16 cellular contexts compared by ENCODE assay signal in the genomic region with DNA sequence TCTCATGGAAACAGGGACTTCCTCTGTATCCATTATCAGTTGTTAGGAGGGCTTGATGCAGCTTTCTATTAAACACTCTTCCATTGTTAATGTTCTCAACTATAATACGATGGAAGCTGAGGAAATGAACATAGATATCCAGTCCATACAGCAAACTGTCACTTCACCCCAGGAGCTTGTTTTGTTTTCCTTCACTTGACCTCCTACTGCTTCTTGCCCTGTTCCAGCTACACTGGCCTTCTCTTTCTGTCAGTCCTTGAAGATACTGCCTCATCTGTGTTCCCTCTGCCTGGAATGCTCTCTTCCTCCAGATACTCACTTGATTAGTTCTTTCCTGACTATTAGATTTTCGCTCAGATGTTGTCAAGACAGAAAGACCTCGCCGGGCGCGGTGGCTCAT.
"Had no signal": no experiment of that assay in that cellular context is flagged by ENCODE, and none has a peak within 500 bp of the region (broad histone marks: within the 10 kb centered on the region; RNA-seq: fewer than 3 reads in every experiment).

No MANE protein-coding gene starts in this region.

- DNase-seq: activated CD4-positive, alpha-beta T cell treated with anti-CD3 and anti-CD28 coated beads for 48 hours; activated CD8-positive, alpha-beta memory T cell treated with anti-CD3 and anti-CD28 coated beads for 24 hours; activated naive CD4-positive, alpha-beta T cell treated with anti-CD3 and anti-CD28 coated beads for 36 hours; activated T-cell treated with anti-CD3 and anti-CD28 coated beads for 4 hours; body of pancreas; cerebellar nuclear complex; heart left ventricle; mammary epithelial cell; mucosa of descending colon; naive thymus-derived CD8-positive, alpha-beta T cell; occipital lobe; stimulated activated CD4-positive, alpha-beta T cell treated with anti-CD3 and anti-CD28 coated beads, Interleukin-15, amount 100 ng/mL, for 24 hours; stomach; T-helper 9 cell; thyroid gland had no signal

- H3K4me1 Mint-ChIP-seq: naive thymus-derived CD8-positive, alpha-beta T cell had no signal

- H3K9me3 Mint-ChIP-seq: activated naive CD4-positive, alpha-beta T cell treated with anti-CD3 and anti-CD28 coated beads for 36 hours; activated T-helper 17 cell treated with anti-CD3 and anti-CD28 coated beads, Interleukin-2, amount 50 U/mL, for 72 hours; naive thymus-derived CD8-positive, alpha-beta T cell had no signal

- H3K36me3 ChIP-seq: thyroid gland had no signal

- ATAC-seq: activated T-helper 17 cell treated with anti-CD3 and anti-CD28 coated beads, Interleukin-2, amount 50 U/mL, for 72 hours; body of pancreas; heart left ventricle; mucosa of descending colon; naive thymus-derived CD8-positive, alpha-beta T cell had no signal

- H3K27ac ChIP-seq: body of pancreas, heart left ventricle, stomach, thyroid gland had no signal

- H3K27me3 Mint-ChIP-seq: activated T-helper 17 cell treated with anti-CD3 and anti-CD28 coated beads, Interleukin-2, amount 50 U/mL, for 72 hours had no signal

- H3K36me3 Mint-ChIP-seq: naive thymus-derived CD8-positive, alpha-beta T cell had no signal

- H3K27ac Mint-ChIP-seq: activated naive CD4-positive, alpha-beta T cell treated with anti-CD3 and anti-CD28 coated beads for 36 hours; activated T-helper 17 cell treated with anti-CD3 and anti-CD28 coated beads, Interleukin-2, amount 50 U/mL, for 72 hours had no signal

- H3K27me3 ChIP-seq: body of pancreas, heart left ventricle, stomach, thyroid gland had no signal

- H3K4me3 Mint-ChIP-seq: activated naive CD4-positive, alpha-beta T cell treated with anti-CD3 and anti-CD28 coated beads for 36 hours; activated T-helper 17 cell treated with anti-CD3 and anti-CD28 coated beads, Interleukin-2, amount 50 U/mL, for 72 hours had no signal

- H3K4me3 ChIP-seq: body of pancreas, heart left ventricle, mucosa of descending colon, stomach, thyroid gland had no signal
